ENCODE assay signal across 1 cellular context in genomic region chr14:92819011-92819410, GRCh38.
TF ChIP-seq lines count a peak whose summit lies in the region.

No MANE protein-coding gene starts in this region.

TF ChIP-seq in SK-N-SH treated with all-trans-retinoic acid at 6 μM for 48 hours, 23 proteins besides CTCF, POLR2A, EP300 and RAD21 (continued from another document):
- TF ChIP-seq, protein P1, sequence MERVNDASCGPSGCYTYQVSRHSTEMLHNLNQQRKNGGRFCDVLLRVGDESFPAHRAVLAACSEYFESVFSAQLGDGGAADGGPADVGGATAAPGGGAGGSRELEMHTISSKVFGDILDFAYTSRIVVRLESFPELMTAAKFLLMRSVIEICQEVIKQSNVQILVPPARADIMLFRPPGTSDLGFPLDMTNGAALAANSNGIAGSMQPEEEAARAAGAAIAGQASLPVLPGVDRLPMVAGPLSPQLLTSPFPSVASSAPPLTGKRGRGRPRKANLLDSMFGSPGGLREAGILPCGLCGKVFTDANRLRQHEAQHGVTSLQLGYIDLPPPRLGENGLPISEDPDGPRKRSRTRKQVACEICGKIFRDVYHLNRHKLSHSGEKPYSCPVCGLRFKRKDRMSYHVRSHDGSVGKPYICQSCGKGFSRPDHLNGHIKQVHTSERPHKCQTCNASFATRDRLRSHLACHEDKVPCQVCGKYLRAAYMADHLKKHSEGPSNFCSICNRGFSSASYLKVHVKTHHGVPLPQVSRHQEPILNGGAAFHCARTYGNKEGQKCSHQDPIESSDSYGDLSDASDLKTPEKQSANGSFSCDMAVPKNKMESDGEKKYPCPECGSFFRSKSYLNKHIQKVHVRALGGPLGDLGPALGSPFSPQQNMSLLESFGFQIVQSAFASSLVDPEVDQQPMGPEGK (CRISPR knock-in tag; IDR thresholded peaks at IDR 0.05; ENCODE audit: borderline replicate concordance), result no peak
- TF ChIP-seq ZFP30 (CRISPR knock-in tag; IDR thresholded peaks at IDR 0.05), result no peak
- TF ChIP-seq POU6F1 (CRISPR knock-in tag; IDR thresholded peaks at IDR 0.05; ENCODE audit: borderline replicate concordance, low read depth), result no peak
